Comparison of ENCODE assay signal across 9 cellular contexts in genomic region chr4:6749340-6750171, GRCh38. TPM values are rescaled to one million over a fixed set of nuclear protein-coding genes. Genes with fewer than 3 reads are reported as not detected.
A peak's percentile ranks its signal among the peaks of the same experiment; 100 is the strongest.
DNase-seq lines count a peak whose midpoint lies in the region; ATAC-seq and TF ChIP-seq lines count a peak whose summit lies in the region.
"Had no signal": no experiment of that assay in that cellular context is flagged by ENCODE, and none has a peak within 500 bp of the region (broad histone marks: within the 10 kb centered on the region; RNA-seq: fewer than 3 reads in every experiment).

No MANE protein-coding gene starts in this region.

- H3K36me3 ChIP-seq in adrenal gland (replicated peaks in 1 of 2) (no peaks in the 10 kb centered on the region), hepatocyte (replicated peaks; ENCODE audit: insufficient read depth, low read depth) (no peaks in the 10 kb centered on the region), spleen (no peaks in the 10 kb centered on the region)

- no peaks in the 10 kb centered on the region for H3K79me2 ChIP-seq in hepatocyte
- H3K79me2 ChIP-seq: parathyroid adenoma had no signal

- TF ChIP-seq CTCF in HFF-Myc (IDR thresholded peaks at IDR 0.05; ENCODE audit: low read depth, low read length, missing control alignments), result no peak
- TF ChIP-seq CTCF in adrenal gland (IDR thresholded peaks at IDR 0.05), result no peak
- TF ChIP-seq CTCF in hepatocyte (IDR thresholded peaks at IDR 0.05; ENCODE audit: poor library complexity), result no peak
- no peak for TF ChIP-seq CTCF in spleen (IDR thresholded peaks at IDR 0.05 in 8 of 11, conservative IDR thresholded peaks at IDR 0.05 in 3 of 11)

- intact Hi-C loops in adrenal gland (cut with DNase I), result no loop called here
- intact Hi-C loops in spleen (cut with DNase I; ENCODE audit: low total_unique reads), result loop anchor here (10.0 kb wide), 1 partner anchor 435 kb away; no protein-coding TSS in a partner anchor

- peak overlapping the region in 1 of 5 donors; percentile 66 for H3K27ac ChIP-seq in adrenal gland
- H3K27ac ChIP-seq in hepatocyte, result peak overlapping the region; percentile 84
- peak overlapping the region in 7 of 8 donors; percentile 1 to 76 (median 61) for H3K27ac ChIP-seq in spleen
- H3K27ac ChIP-seq: parathyroid adenoma had no signal

- TF ChIP-seq POLR2A in adrenal gland (IDR thresholded peaks at IDR 0.05), result no peak
- TF ChIP-seq POLR2A in spleen (IDR thresholded peaks at IDR 0.05), result no peak

- no peaks in the 10 kb centered on the region for H3K9me2 ChIP-seq in hepatocyte (replicated peaks; ENCODE audit: insufficient read depth)

- H3K4me3 ChIP-seq in HFF-Myc (replicated peaks; ENCODE audit: low read depth, low read length), result no peak overlapping the region
- no peak overlapping the region for H3K4me3 ChIP-seq in adrenal gland
- H3K4me3 ChIP-seq in hepatocyte, result no peak overlapping the region
- H3K4me3 ChIP-seq in spleen, result no peak overlapping the region

- no peaks in the 10 kb centered on the region for H3K4me1 ChIP-seq in adrenal gland (replicated peaks in 1 of 2)
- H3K4me1 ChIP-seq in hepatocyte (ENCODE audit: insufficient read depth), result peaks cover 21% of the 10 kb centered on the region
- H3K4me1 ChIP-seq in spleen, result peaks cover 6 to 67% (median 29%) of the 10 kb centered on the region in 6 donors
- H3K4me1 ChIP-seq: parathyroid adenoma had no signal

- WGBS in adrenal gland, 4 donors, result 52 to 72% (median 58%) methylated on average over 12 to 25 of the region's 25 CpGs
- 64% methylated on average over 23 of the region's 25 CpGs for WGBS in hepatocyte (ENCODE audit: low lambda C conversion rate, missing lambda C conversion rate)
- 55 to 79% (median 72%) methylated on average over 17 to 25 of the region's 25 CpGs for WGBS in spleen, 5 donors

- no peaks in the 10 kb centered on the region for H3K27me3 ChIP-seq in adrenal gland
- no peaks in the 10 kb centered on the region for H3K27me3 ChIP-seq in hepatocyte
- H3K27me3 ChIP-seq in spleen (replicated peaks in 1 of 7), result no peaks in the 10 kb centered on the region

- H4K20me1 ChIP-seq in hepatocyte (ENCODE audit: insufficient read depth, poor library complexity, severe bottlenecking), result no peaks in the 10 kb centered on the region

- H3K9me3 ChIP-seq in adrenal gland (replicated peaks in 1 of 3) (no peaks in the 10 kb centered on the region), hepatocyte (ENCODE audit: low read depth) (no peaks in the 10 kb centered on the region), spleen (no peaks in the 10 kb centered on the region)

- no peak for ATAC-seq in HG03025 (IDR thresholded peaks at IDR 0.05; ENCODE audit: low FRiP score, unreplicated experiment)
- ATAC-seq in HG02610 (IDR thresholded peaks at IDR 0.05; ENCODE audit: unreplicated experiment), result no peak

- H3K4me2 ChIP-seq in hepatocyte, result peak overlapping the region; percentile 49

- peak; percentile 9 for DNase-seq in HFF-Myc (ENCODE audit: extremely low read depth, low read depth)
- peak; percentile 44 to 85 (median 68) for DNase-seq in adrenal gland
- peak; percentile 88 for DNase-seq in hepatocyte (ENCODE audit: low spot score)
- peak; percentile 88 for DNase-seq in spleen
- no peak for DNase-seq in iPS-NIHi7 (ENCODE audit: extremely low spot score)
- DNase-seq in C1 segment of cervical spinal cord (lab: John Stamatoyannopoulos, UW), result no peak

- H2AFZ ChIP-seq in hepatocyte, result no peak overlapping the region
- H2AFZ ChIP-seq: parathyroid adenoma had no signal

RNA-seq across cellular contexts. Expression of gene KIAA0232, which starts 33.0 kb away (rescaled TPM):
- total RNA-seq in adrenal gland (10 to 100 TPM; 21.0 to 45.2 (median 28.1) TPM), hepatocyte (34.3 and 38.4 TPM in 2 replicates), spleen (10 to 100 TPM; 28.0 to 50.6 (median 46.7) TPM)
- polyA plus RNA-seq in adrenal gland (10 to 100 TPM in 1 of 3 donors, 1 to 10 TPM in 2; 7.3 to 27.1 (median 8.3) TPM), hepatocyte (11.3 TPM in 2 replicates), spleen (1 to 10 TPM; 3.2 to 5.9 (median 3.3) TPM)

RNA-seq across cellular contexts. Expression of gene BLOC1S4, which starts 33.6 kb away (rescaled TPM):
- total RNA-seq in adrenal gland (10 to 100 TPM; 16.8 to 31.7 (median 20.9) TPM), hepatocyte (29.4 and 33.3 TPM in 2 replicates), spleen (10 to 100 TPM; 13.4 to 24.2 (median 16.7) TPM)
- polyA plus RNA-seq in adrenal gland (10 to 100 TPM in 1 of 3 donors, 1 to 10 TPM in 2; 6.5 to 10.8 (median 8.9) TPM), hepatocyte (50.1 and 60.0 TPM in 2 replicates), spleen (10 to 100 TPM; 19.6 to 22.8 (median 20.3) TPM)

RNA-seq across cellular contexts. Expression of gene MRFAP1L1, which starts 39.9 kb away (rescaled TPM):
- 10 to 100 TPM; 53.8 to 90.5 (median 60.9) TPM for total RNA-seq in adrenal gland
- 10 to 100 TPM; 53.0 to 98.5 (median 74.4) TPM for polyA plus RNA-seq in adrenal gland
- 84.9 and 86.4 TPM in 2 replicates for total RNA-seq in hepatocyte
- polyA plus RNA-seq in hepatocyte, result 55.1 and 60.8 TPM in 2 replicates
- total RNA-seq in spleen, result 10 to 100 TPM; 45.6 to 96.9 (median 57.1) TPM
- polyA plus RNA-seq in spleen, result 10 to 100 TPM; 50.6 to 74.2 (median 67.7) TPM

RNA-seq across cellular contexts. Expression of gene S100P, which starts 55.9 kb away (rescaled TPM):
- total RNA-seq in adrenal gland (1 to 10 TPM in 1 of 8 donors, under 1 TPM in 3, not detected in 4; 0.42 to 1.0 (median 0.76) TPM), hepatocyte (9.2 and 36.6 TPM in 2 replicates), spleen (100 to 1,000 TPM in 2 of 7 donors, 10 to 100 TPM in 5; 17.1 to 162 (median 34.9) TPM)
- polyA plus RNA-seq in adrenal gland (1 to 10 TPM in 1 of 3 donors, under 1 TPM in 1, not detected in 1; 0.84 to 1.0 TPM), hepatocyte (51.6 and 99.1 TPM in 2 replicates), spleen (10 to 100 TPM in 1 of 3 donors, 1 to 10 TPM in 2; 3.5 to 15.3 (median 8.8) TPM)

Comparison
In these comparisons a context has a peak if more than half of its experiments do, and no peak if none do; other contexts are left out.
1. DNase-seq: peak in HFF-Myc (single experiment), adrenal gland (7 of 7), hepatocyte (single experiment) and spleen (single experiment); none in iPS-NIHi7 (single experiment) and C1 segment of cervical spinal cord (0 of 14).